Comparison of ENCODE assay signal across 24 cellular contexts in genomic region chr18:25279961-25280360, GRCh38.
"Had no signal": no experiment of that assay in that cellular context is flagged by ENCODE, and none has a peak within 500 bp of the region (broad histone marks: within the 10 kb centered on the region; RNA-seq: fewer than 3 reads in every experiment).

No MANE protein-coding gene starts in this region.

- H3K4me1 Mint-ChIP-seq: activated CD4-positive, alpha-beta T cell treated with anti-CD3 and anti-CD28 coated beads for 36 hours; central memory CD8-positive, alpha-beta T cell; immature natural killer cell had no signal

- H3K27ac ChIP-seq: adrenal gland, ascending aorta, foreskin keratinocyte, hepatocyte, lower lobe of right lung, thyroid gland had no signal

- H3K27me3 ChIP-seq: adrenal gland, ascending aorta, hepatocyte, thyroid gland had no signal

- ATAC-seq: activated CD4-positive, alpha-beta T cell treated with anti-CD3 and anti-CD28 coated beads for 36 hours; activated T-cell treated with anti-CD3 and anti-CD28 coated beads, Interleukin-2, amount 50 U/mL, for 4 hours; foreskin keratinocyte; left lobe of liver; lower lobe of right lung had no signal

- DNase-seq: activated B cell treated with CpG ODN at 0.5 μM for 24 hours; activated CD4-positive, alpha-beta T cell treated with anti-CD3 and anti-CD28 coated beads for 36 hours; activated CD4-positive, alpha-beta T cell treated with anti-CD3 and anti-CD28 coated beads, Interleukin-2, amount 50 U/mL, for 48 hours; activated CD8-positive, alpha-beta memory T cell treated with anti-CD3 and anti-CD28 coated beads, Interleukin-2, amount 50 U/mL, for 48 hours; activated naive CD4-positive, alpha-beta T cell; activated T-cell treated with anti-CD3 and anti-CD28 coated beads, Interleukin-2, amount 50 U/mL, for 4 hours; adrenal gland; foreskin keratinocyte; immature natural killer cell; lower lobe of right lung; naive B cell; retina; stimulated activated CD4-positive, alpha-beta T cell treated with anti-CD3 and anti-CD28 coated beads, Interleukin-4, amount 100 ng/mL, for 24 hours; T1000; thyroid gland had no signal

- H3K9me3 Mint-ChIP-seq: activated B cell treated with CpG ODN at 0.5 μM for 24 hours; activated T-cell treated with anti-CD3 and anti-CD28 coated beads, Interleukin-2, amount 50 U/mL, for 4 hours; activated T-helper 2 cell treated with anti-CD3 and anti-CD28 coated beads, Interferon-gamma antibody, Interleukin-2, Interleukin-4, amounts not matched to agents 10 μg/mL and 5 μg/mL and 100 μg/mL, durations not matched to agents 14 hours and 24 hours and 36 hours; central memory CD8-positive, alpha-beta T cell; immature natural killer cell; neural crest cell; stimulated activated naive CD8-positive, alpha-beta T cell treated with anti-CD3 and anti-CD28 coated beads, Interleukin-15, Interleukin-2, amounts not matched to agents 100 ng/mL and 50 ng/mL, for 24 hours; T-helper 1 cell treated with Interleukin-12 subunit alpha and Interleukin-12 subunit beta and Interleukin-4 antibody, amounts not matched to agents 30 μg/mL and 1 μg/mL, for 36 hours had no signal

- H3K4me3 Mint-ChIP-seq: activated B cell treated with CpG ODN at 0.5 μM for 24 hours; activated CD4-positive, alpha-beta T cell treated with anti-CD3 and anti-CD28 coated beads for 36 hours; activated naive CD8-positive, alpha-beta T cell; activated T-cell treated with anti-CD3 and anti-CD28 coated beads, Interleukin-2, amount 50 U/mL, for 4 hours; central memory CD8-positive, alpha-beta T cell; immature natural killer cell; naive B cell; neural crest cell; stimulated activated naive CD8-positive, alpha-beta T cell treated with anti-CD3 and anti-CD28 coated beads, Interleukin-15, Interleukin-2, amounts not matched to agents 100 ng/mL and 50 ng/mL, for 24 hours; T-helper 1 cell treated with Interleukin-12 subunit alpha and Interleukin-12 subunit beta and Interleukin-4 antibody, amounts not matched to agents 30 μg/mL and 1 μg/mL, for 36 hours had no signal

- H3K36me3 Mint-ChIP-seq: activated naive CD8-positive, alpha-beta T cell; immature natural killer cell; naive B cell had no signal

- H3K36me3 ChIP-seq: adrenal gland, ascending aorta, lower lobe of right lung, thyroid gland had no signal

- H3K9me3 ChIP-seq: adrenal gland, ascending aorta, lower lobe of right lung, thyroid gland had no signal

- H3K27ac Mint-ChIP-seq: activated B cell treated with CpG ODN at 0.5 μM for 24 hours; activated CD4-positive, alpha-beta T cell treated with anti-CD3 and anti-CD28 coated beads for 36 hours; activated naive CD8-positive, alpha-beta T cell; activated T-helper 2 cell treated with anti-CD3 and anti-CD28 coated beads, Interferon-gamma antibody, Interleukin-2, Interleukin-4, amounts not matched to agents 10 μg/mL and 5 μg/mL and 100 μg/mL, durations not matched to agents 14 hours and 24 hours and 36 hours; immature natural killer cell; naive B cell; stimulated activated naive CD8-positive, alpha-beta T cell treated with anti-CD3 and anti-CD28 coated beads, Interleukin-15, Interleukin-2, amounts not matched to agents 100 ng/mL and 50 ng/mL, for 24 hours; T-helper 1 cell treated with Interleukin-12 subunit alpha and Interleukin-12 subunit beta and Interleukin-4 antibody, amounts not matched to agents 30 μg/mL and 1 μg/mL, for 36 hours had no signal

- H3K4me3 ChIP-seq: adrenal gland, ascending aorta, hepatocyte, lower lobe of right lung, thyroid gland had no signal

- H3K4me1 ChIP-seq: ascending aorta, foreskin keratinocyte had no signal
